9 cellular contexts compared by ENCODE assay signal in genomic region chr1:1430114-1430982, GRCh38. TPM values are rescaled to one million over a fixed set of nuclear protein-coding genes. Genes with fewer than 3 reads are reported as not detected.
DNase-seq lines count a peak whose midpoint lies in the region; ATAC-seq and TF ChIP-seq lines count a peak whose summit lies in the region.
"Had no signal": no experiment of that assay in that cellular context is flagged by ENCODE, and none has a peak within 500 bp of the region (broad histone marks: within the 10 kb centered on the region; RNA-seq: fewer than 3 reads in every experiment).

No MANE protein-coding gene starts in this region.

- no peaks in the 10 kb centered on the region for H3K9me3 Mint-ChIP-seq in activated naive CD4-positive, alpha-beta T cell treated with anti-CD3 and anti-CD28 coated beads, Interleukin-2, amount 10 ng/mL, durations not matched to agents 7 days and 5 days

- H3K4me1 ChIP-seq in SK-N-SH (ENCODE audit: control insufficient read depth in 1 of 2, insufficient read depth in 2 of 2, low read depth in 1 of 2, low read length in 1 of 2), result peaks cover 0 to 20% of the 10 kb centered on the region in 2 experiments; a peak in 1 of 4 replicates

- no peak overlapping the region for H3K4me3 ChIP-seq in SK-N-SH (ENCODE audit: low read depth in 2 of 2, low read length in 1 of 2)

- peaks cover 3% of the 10 kb centered on the region for H3F3A ChIP-seq in SK-N-SH (replicated peaks; ENCODE audit: insufficient read depth)

- no peaks in the 10 kb centered on the region for H3K36me3 ChIP-seq in SK-N-SH (replicated peaks in 1 of 2; ENCODE audit: control insufficient read depth in 1 of 2, insufficient read depth in 2 of 2, low read length in 1 of 2)

- H3K27ac ChIP-seq in SK-N-SH (ENCODE audit: low read depth in 2 of 2, low read length in 1 of 2), result peak overlapping the region in 1 of 2 experiments; percentile 3; a peak in 1 of 4 replicates

- H3K4me2 ChIP-seq in SK-N-SH, result no peak overlapping the region

- CTCF ChIA-PET in SK-N-SH (lab: Yijun Ruan, JAX), result interaction anchor here (2.1 kb wide), 1 partner anchor 10 kb away, joined by 6 read pairs; no protein-coding TSS in a partner anchor
- CTCF ChIA-PET in activated naive CD4-positive, alpha-beta T cell treated with anti-CD3 and anti-CD28 coated beads, Interleukin-2, amount 10 ng/mL, durations not matched to agents 7 days and 5 days (lab: Charles Lee), result interaction anchor here (1.1 to 2.1 kb wide), 2 partner anchors 11 to 12 kb away, joined by 3 to 9 read pairs; no protein-coding TSS in a partner anchor

- intact Hi-C loops in cardiac septum (cut with DNase I), result loop anchor here (5.0 kb wide), 1 partner anchor 73 kb away; the partner anchor contains the start of gene MXRA8

- H3K9me3 ChIP-seq in SK-N-SH, result no peaks in the 10 kb centered on the region

- H3K9me2 ChIP-seq in SK-N-SH, result no peaks in the 10 kb centered on the region

- no peak overlapping the region for H3K4me3 Mint-ChIP-seq in activated naive CD4-positive, alpha-beta T cell treated with anti-CD3 and anti-CD28 coated beads, Interleukin-2, amount 10 ng/mL, durations not matched to agents 7 days and 5 days
- H3K4me3 Mint-ChIP-seq: activated naive CD8-positive, alpha-beta T cell had no signal

- WGBS in SK-N-SH (ENCODE audit: low lambda C conversion rate), result 88% methylated on average over 14 of the region's 35 CpGs

- ATAC-seq in GM18858 (IDR thresholded peaks at IDR 0.05; ENCODE audit: unreplicated experiment) (no peak), HG03521 (IDR thresholded peaks at IDR 0.05; ENCODE audit: unreplicated experiment) (no peak)

- no peak overlapping the region for H2AFZ ChIP-seq in SK-N-SH (ENCODE audit: low read depth)

- TF ChIP-seq EP300 in SK-N-SH (IDR thresholded peaks at IDR 0.05; ENCODE audit: borderline replicate concordance in 1 of 2, low read depth in 1 of 2, low read length in 1 of 2), result no peak

- POLR2A ChIA-PET in SK-N-SH (lab: Yijun Ruan, JAX), result no interaction called here

- no peaks in the 10 kb centered on the region for H3K36me3 Mint-ChIP-seq in activated naive CD4-positive, alpha-beta T cell treated with anti-CD3 and anti-CD28 coated beads, Interleukin-2, amount 10 ng/mL, durations not matched to agents 7 days and 5 days
- H3K36me3 Mint-ChIP-seq: activated naive CD8-positive, alpha-beta T cell had no signal

- peaks cover 86% of the 10 kb centered on the region for H3K27me3 Mint-ChIP-seq in activated naive CD4-positive, alpha-beta T cell treated with anti-CD3 and anti-CD28 coated beads, Interleukin-2, amount 10 ng/mL, durations not matched to agents 7 days and 5 days

- H3K79me2 ChIP-seq in SK-N-SH (ENCODE audit: insufficient read depth), result no peaks in the 10 kb centered on the region

- TF ChIP-seq CTCF in SK-N-SH (IDR thresholded peaks at IDR 0.05), result no peak

- H3K27ac Mint-ChIP-seq in activated naive CD4-positive, alpha-beta T cell treated with anti-CD3 and anti-CD28 coated beads, Interleukin-2, amount 10 ng/mL, durations not matched to agents 7 days and 5 days, result no peak overlapping the region
- H3K27ac Mint-ChIP-seq: activated naive CD8-positive, alpha-beta T cell had no signal

- TF ChIP-seq RAD21 in SK-N-SH (IDR thresholded peaks at IDR 0.05; ENCODE audit: low read length), result peak; percentile 2; the same call in 1 of the 2 replicates

- no peaks in the 10 kb centered on the region for H3K27me3 ChIP-seq in SK-N-SH (ENCODE audit: insufficient read depth)

- H3K4me1 Mint-ChIP-seq in activated naive CD4-positive, alpha-beta T cell treated with anti-CD3 and anti-CD28 coated beads, Interleukin-2, amount 10 ng/mL, durations not matched to agents 7 days and 5 days, result peaks cover 9% of the 10 kb centered on the region

- no peak overlapping the region for H3K9ac ChIP-seq in SK-N-SH

- DNase-seq in DMS53 treated with DMSO at 0.1 percent for 48 hours (lab: John Stamatoyannopoulos, UW; ENCODE audit: unreplicated experiment) (peak; percentile 78), SK-N-SH (peak; percentile 69), cardiac septum (ENCODE audit: low spot score) (peak; percentile 83), pulmonary artery endothelial cell (ENCODE audit: low read depth, low spot score) (peak; percentile 55)
- no peak for DNase-seq in activated naive CD4-positive, alpha-beta T cell treated with anti-CD3 and anti-CD28 coated beads, Interleukin-2, amount 10 ng/mL, durations not matched to agents 7 days and 5 days
- DNase-seq in stimulated activated CD4-positive, alpha-beta T cell treated with anti-CD3 and anti-CD28 coated beads, Interleukin-12 subunit alpha, Interleukin-12 subunit beta, amount 100 ng/mL, for 4 hours, result no peak

- no peaks in the 10 kb centered on the region for H4K20me1 ChIP-seq in SK-N-SH (ENCODE audit: insufficient read depth)

TF ChIP-seq in SK-N-SH, 30 proteins besides CTCF, POLR2A, EP300 and RAD21:
- no peak for TF ChIP-seq JUND (IDR thresholded peaks at IDR 0.05)
- no peak for TF ChIP-seq USF2 (IDR thresholded peaks at IDR 0.05; ENCODE audit: borderline replicate concordance, low read depth, low read length)
- no peak for TF ChIP-seq EZH2phosphoT487 (IDR thresholded peaks at IDR 0.05; ENCODE audit: borderline replicate concordance, low read depth)
- no peak for TF ChIP-seq USF1 (IDR thresholded peaks at IDR 0.05; ENCODE audit: borderline replicate concordance, low read depth)
- TF ChIP-seq MXI1 (IDR thresholded peaks at IDR 0.05; ENCODE audit: low read depth, low read length), result no peak
- no peak for TF ChIP-seq IRF3 (IDR thresholded peaks at IDR 0.05; ENCODE audit: low read depth, low read length)

RNA-seq across cellular contexts. Expression of gene VWA1, which starts 5.1 kb away (rescaled TPM):
- 5.3 and 7.4 TPM in 2 replicates for polyA plus RNA-seq in SK-N-SH (2012; rRNA removed)
- 3.2 and 5.0 TPM in 2 replicates for polyA plus RNA-seq in SK-N-SH (2012; cell fraction: cytosol; rRNA removed)
- 5.7 and 8.5 TPM in 2 replicates for polyA plus RNA-seq in SK-N-SH (2012; cell fraction: nucleus; rRNA removed)
- total RNA-seq in cardiac septum (35.3 TPM), pulmonary artery endothelial cell (1.6 and 1.7 TPM in 2 replicates)

RNA-seq across cellular contexts. Expression of gene ANKRD65, which starts 9.3 kb away (rescaled TPM):
- 0.06 and 0.07 TPM in 2 replicates for polyA plus RNA-seq in SK-N-SH (2012; rRNA removed)
- 0.04 and 0.05 TPM in 2 replicates for polyA plus RNA-seq in SK-N-SH (2012; cell fraction: cytosol; rRNA removed)
- polyA plus RNA-seq in SK-N-SH (2012; cell fraction: nucleus; rRNA removed), result 0.43 and 0.46 TPM in 2 replicates
- 1.8 TPM for total RNA-seq in cardiac septum
- 0.07 and 0.14 TPM in 2 replicates for total RNA-seq in pulmonary artery endothelial cell

RNA-seq across cellular contexts. Expression of gene ATAD3C, which starts 19.1 kb away (rescaled TPM):
- 0.38 and 0.49 TPM in 2 replicates for polyA plus RNA-seq in SK-N-SH (2012; rRNA removed)
- polyA plus RNA-seq in SK-N-SH (2012; cell fraction: cytosol; rRNA removed), result 0.22 and 0.27 TPM in 2 replicates
- 0.37 and 0.52 TPM in 2 replicates for polyA plus RNA-seq in SK-N-SH (2012; cell fraction: nucleus; rRNA removed)
- 0.51 TPM for total RNA-seq in cardiac septum
- total RNA-seq in pulmonary artery endothelial cell, result 0.20 TPM in 1 of 2 replicates, not detected in the other

RNA-seq across cellular contexts. Expression of gene MRPL20, which starts 23.3 kb away (rescaled TPM):
- 159 and 210 TPM in 2 replicates for polyA plus RNA-seq in SK-N-SH (2012; rRNA removed)
- polyA plus RNA-seq in SK-N-SH (2012; cell fraction: cytosol; rRNA removed), result 202 and 236 TPM in 2 replicates
- 104 and 133 TPM in 2 replicates for polyA plus RNA-seq in SK-N-SH (2012; cell fraction: nucleus; rRNA removed)
- total RNA-seq in cardiac septum, result 127 TPM
- total RNA-seq in pulmonary artery endothelial cell, result 116 and 132 TPM in 2 replicates

RNA-seq across cellular contexts. Expression of gene CCNL2, which starts 31.2 kb away (rescaled TPM):
- 362 and 475 TPM in 2 replicates for polyA plus RNA-seq in SK-N-SH (2012; rRNA removed)
- polyA plus RNA-seq in SK-N-SH (2012; cell fraction: cytosol; rRNA removed), result 51.6 and 68.2 TPM in 2 replicates
- 3,259 and 3,720 TPM in 2 replicates for polyA plus RNA-seq in SK-N-SH (2012; cell fraction: nucleus; rRNA removed)
- total RNA-seq in cardiac septum, result 78.6 TPM
- total RNA-seq in pulmonary artery endothelial cell, result 96.5 and 105 TPM in 2 replicates

Comparison
In these comparisons a context has a peak if more than half of its experiments do, and no peak if none do; other contexts are left out.
1. DNase-seq: peak in DMS53 treated with DMSO at 0.1 percent for 48 hours (single experiment), SK-N-SH (single experiment), cardiac septum (single experiment) and pulmonary artery endothelial cell (single experiment); none in activated naive CD4-positive, alpha-beta T cell treated with anti-CD3 and anti-CD28 coated beads, Interleukin-2, amount 10 ng/mL, durations not matched to agents 7 days and 5 days (single experiment) and stimulated activated CD4-positive, alpha-beta T cell treated with anti-CD3 and anti-CD28 coated beads, Interleukin-12 subunit alpha, Interleukin-12 subunit beta, amount 100 ng/mL, for 4 hours (single experiment).
2. RNA of gene VWA1, which starts 5.1 kb away (total RNA-seq): 35.3 TPM in cardiac septum (single experiment); 1.6 to 1.7 TPM in pulmonary artery endothelial cell; every median in the first group is over 10 times any median in the second.